17 cellular contexts compared by ENCODE assay signal in genomic region chr3:78165876-78166275, GRCh38.
DNase-seq lines count a peak whose midpoint lies in the region; ATAC-seq and TF ChIP-seq lines count a peak whose summit lies in the region.
"Had no signal": no experiment of that assay in that cellular context is flagged by ENCODE, and none has a peak within 500 bp of the region (broad histone marks: within the 10 kb centered on the region; RNA-seq: fewer than 3 reads in every experiment).

No MANE protein-coding gene starts in this region.

- H3K27me3 ChIP-seq in A673 (replicated peaks; ENCODE audit: insufficient read depth, low read depth, low read length, poor library complexity) (no peaks in the 10 kb centered on the region), BE2C (no peaks in the 10 kb centered on the region)
- H3K27me3 ChIP-seq: MG63, SJCRH30 had no signal

- POLR2A ChIA-PET in A673 (lab: Charles Lee; ENCODE audit: low non-redundant PET): no interaction called here

- CTCF ChIA-PET in A673 (lab: Charles Lee): no interaction called here

- no TSS peak for BruUV-seq in A673 (replicated peaks; lab: Mats Ljungman, UMichigan)

- DNase-seq in A673 (ENCODE audit: low spot score) (no peak), BE2C (no peak), OCI-M1 (lab: John Stamatoyannopoulos, UW) (peak; percentile 4), fibroblast of pulmonary artery (ENCODE audit: low read depth) (peak; percentile 17), NK-92 (lab: John Stamatoyannopoulos, UW; ENCODE audit: unreplicated experiment) (no peak), epidermal melanocyte (ENCODE audit: insufficient read length, low spot score) (no peak), NCI-H2227 (lab: John Stamatoyannopoulos, UW; ENCODE audit: unreplicated experiment) (no peak)
- DNase-seq: DND-41; left colon; MG63; NCI-H2171; SJCRH30; stimulated activated CD4-positive, alpha-beta T cell treated with anti-CD3 and anti-CD28 coated beads, Interleukin-4, amount 100 ng/mL, for 4 hours had no signal

- H3K4me1 ChIP-seq in A673 (ENCODE audit: insufficient read depth, low read length, poor library complexity, severe bottlenecking) (peaks cover 6% of the 10 kb centered on the region), BE2C (no peaks in the 10 kb centered on the region)
- H3K4me1 ChIP-seq: SJCRH30 had no signal

- no peak for ATAC-seq in GM21367 (IDR thresholded peaks at IDR 0.05; ENCODE audit: unreplicated experiment)
- ATAC-seq: activated CD4-positive, CD25-positive, alpha-beta regulatory T cell treated with anti-CD3 and anti-CD28 coated beads, Interleukin-2, amount 50 U/mL, for 24 hours; left colon had no signal

- H3K4me3 ChIP-seq in A673 (ENCODE audit: low read depth, low read length, poor library complexity, severe bottlenecking) (no peak overlapping the region), BE2C (ENCODE audit: low read depth, low read length) (no peak overlapping the region), fibroblast of pulmonary artery (replicated peaks; ENCODE audit: low read depth, low read length) (no peak overlapping the region)
- H3K4me3 ChIP-seq: MG63, SJCRH30, skin epidermis, thoracic aorta had no signal

- TF ChIP-seq CTCF in A673 (conservative IDR thresholded peaks at IDR 0.05; ENCODE audit: low read depth, low read length) (peak; percentile 33; the same call in 1 of the 2 replicates), BE2C (IDR thresholded peaks at IDR 0.05; ENCODE audit: low read depth, low read length) (peak; percentile 43), fibroblast of pulmonary artery (IDR thresholded peaks at IDR 0.05; ENCODE audit: low read length, missing control alignments) (peak; percentile 44)

- no peak overlapping the region for H3K27ac ChIP-seq in A673 (ENCODE audit: low read depth, low read length, poor library complexity, severe bottlenecking)
- H3K27ac ChIP-seq: SJCRH30, skin epidermis, thoracic aorta had no signal

- intact Hi-C loops in A673 (cut with micrococcal nuclease; ENCODE audit: unreplicated experiment): no loop called here

- H3K36me3 ChIP-seq in A673 (ENCODE audit: insufficient read depth, low read length, poor library complexity, severe bottlenecking) (no peaks in the 10 kb centered on the region), BE2C (no peaks in the 10 kb centered on the region)
- H3K36me3 ChIP-seq: MG63, SJCRH30, thoracic aorta had no signal

- H3K9me3 ChIP-seq in A673 (ENCODE audit: low read depth, low read length, poor library complexity, severe bottlenecking) (no peaks in the 10 kb centered on the region), BE2C (no peaks in the 10 kb centered on the region)
- H3K9me3 ChIP-seq: MG63, SJCRH30, thoracic aorta had no signal

Comparison
In these comparisons a context has a peak if more than half of its experiments do, and no peak if none do; other contexts are left out.
1. DNase-seq: peak in OCI-M1 (single experiment) and fibroblast of pulmonary artery (single experiment); none in A673 (single experiment), BE2C (single experiment), NK-92 (single experiment), epidermal melanocyte (single experiment) and NCI-H2227 (single experiment).
2. Peak in every context shown above with its lines, with median percentiles within 50 percentile points of each other: CTCF ChIP-seq.